ENCODE assay signal across 1 cellular context in genomic region chr5:78318337-78318736, GRCh38.
TF ChIP-seq lines count a peak whose summit lies in the region.

No MANE protein-coding gene starts in this region.

TF ChIP-seq in HEK293, 187 proteins besides CTCF, POLR2A, EP300 and RAD21 (continued from another document):
- TF ChIP-seq, protein P1, sequence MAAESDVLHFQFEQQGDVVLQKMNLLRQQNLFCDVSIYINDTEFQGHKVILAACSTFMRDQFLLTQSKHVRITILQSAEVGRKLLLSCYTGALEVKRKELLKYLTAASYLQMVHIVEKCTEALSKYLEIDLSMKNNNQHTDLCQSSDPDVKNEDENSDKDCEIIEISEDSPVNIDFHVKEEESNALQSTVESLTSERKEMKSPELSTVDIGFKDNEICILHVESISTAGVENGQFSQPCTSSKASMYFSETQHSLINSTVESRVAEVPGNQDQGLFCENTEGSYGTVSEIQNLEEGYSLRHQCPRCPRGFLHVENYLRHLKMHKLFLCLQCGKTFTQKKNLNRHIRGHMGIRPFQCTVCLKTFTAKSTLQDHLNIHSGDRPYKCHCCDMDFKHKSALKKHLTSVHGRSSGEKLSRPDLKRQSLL (tag by site-specific recombination; IDR thresholded peaks at IDR 0.05), result no peak
TF ChIP-seq in HEK293: peak in this region for 1.
